8 cellular contexts compared by ENCODE assay signal in the genomic region with DNA sequence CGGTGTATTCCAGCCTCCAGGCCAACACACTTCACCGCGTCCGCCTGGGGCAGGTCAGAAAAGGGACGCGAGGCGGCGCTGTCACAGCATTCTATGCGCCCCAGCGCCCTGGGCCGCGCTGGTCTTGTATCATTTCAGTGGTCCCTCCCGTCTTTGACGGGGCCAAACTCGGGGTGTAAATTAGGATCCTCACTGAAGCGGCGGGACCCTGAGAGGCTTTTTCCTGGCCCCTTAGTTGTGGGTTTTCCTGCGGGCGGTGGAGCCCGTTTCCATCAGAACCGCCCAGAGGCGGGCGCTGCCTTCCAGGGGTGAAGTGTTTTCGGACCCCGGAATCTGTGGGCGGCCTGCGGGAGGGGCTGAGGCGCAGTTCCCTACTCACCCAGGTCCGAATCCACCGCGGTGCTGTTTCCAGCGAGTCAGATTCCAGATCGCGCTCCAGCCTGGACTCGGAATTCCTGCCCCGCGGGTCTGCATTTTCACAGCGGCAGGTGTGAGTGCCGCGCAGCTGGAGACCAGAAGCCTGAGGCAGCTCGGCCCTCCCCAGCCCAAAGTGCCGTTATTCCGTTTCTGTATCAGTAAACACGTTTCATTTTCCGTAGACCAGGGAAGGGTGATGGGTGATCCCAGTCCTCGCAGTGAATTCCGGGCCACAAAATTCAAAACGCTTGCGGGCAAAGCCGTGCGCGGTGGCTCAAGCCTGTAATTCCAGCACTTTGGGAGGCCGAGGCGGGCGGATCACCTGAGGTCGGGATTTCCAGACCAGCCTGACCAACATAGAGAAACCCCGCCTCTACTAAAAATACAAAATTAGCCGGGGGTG. TPM values are rescaled to one million over a fixed set of nuclear protein-coding genes. Genes with fewer than 3 reads are reported as not detected.
A peak's percentile ranks its signal among the peaks of the same experiment; 100 is the strongest.
DNase-seq lines count a peak whose midpoint lies in the region; ATAC-seq and TF ChIP-seq lines count a peak whose summit lies in the region.

No MANE protein-coding gene starts in this region.

- no peaks in the 10 kb centered on the region for H3K27me3 Mint-ChIP-seq in activated T-cell treated with anti-CD3 and anti-CD28 coated beads, Interleukin-2, amount 50 U/mL, for 24 hours

- no peak overlapping the region for H3K27ac ChIP-seq in 22Rv1
- no peak overlapping the region for H3K27ac ChIP-seq in PC-3 (ENCODE audit: low read length)
- H3K27ac ChIP-seq in muscle layer of duodenum (ENCODE audit: low read length), result no peak overlapping the region

- TSS peak; percentile 39 for BruUV-seq in PC-3 (replicated peaks; lab: Mats Ljungman, UMichigan)

- TF ChIP-seq CTCF in 22Rv1 (IDR thresholded peaks at IDR 0.05) (peak; percentile 95), GM12874 (IDR thresholded peaks at IDR 0.05; ENCODE audit: insufficient read depth, low read depth, low read length) (peak; percentile 93), PC-3 (conservative IDR thresholded peaks at IDR 0.05; ENCODE audit: low read depth, low read length) (peak; percentile 86)

- peaks cover 2% of the 10 kb centered on the region; the same call in 1 of the 2 replicates for H4K20me1 ChIP-seq in PC-3 (ENCODE audit: low read length)

- peaks cover 40% of the 10 kb centered on the region for H3K79me2 ChIP-seq in PC-3 (ENCODE audit: low read length)

- peak overlapping the region; percentile 71 for H3K9ac ChIP-seq in PC-3 (ENCODE audit: low read length)

- H3F3A ChIP-seq in PC-3 (ENCODE audit: low read length, unreplicated experiment), result no peaks in the 10 kb centered on the region

- peaks cover 53% of the 10 kb centered on the region for H3K4me1 Mint-ChIP-seq in activated T-cell treated with anti-CD3 and anti-CD28 coated beads, Interleukin-2, amount 50 U/mL, for 24 hours (ENCODE audit: low read depth)

- peak overlapping the region; percentile 84 for H3K4me2 ChIP-seq in PC-3 (ENCODE audit: low read length)

- H2AFZ ChIP-seq in PC-3 (ENCODE audit: low read length), result peak overlapping the region; percentile 90

- intact Hi-C loops in PC-3 (cut with micrococcal nuclease), result loop anchor here (1.0 to 5.0 kb wide), 5 partner anchors 35 to 104 kb away; a partner anchor contains a TSS

- no peaks in the 10 kb centered on the region for H3K9me3 Mint-ChIP-seq in activated T-cell treated with anti-CD3 and anti-CD28 coated beads, Interleukin-2, amount 50 U/mL, for 24 hours

- CTCF ChIA-PET in PC-3 (lab: Charles Lee), result interaction anchor here (0.8 to 1.3 kb wide), 2 partner anchors 47 to 104 kb away, joined by 3 to 6 read pairs; a partner anchor contains a TSS

- peaks cover 24% of the 10 kb centered on the region for H3K36me3 Mint-ChIP-seq in activated T-cell treated with anti-CD3 and anti-CD28 coated beads, Interleukin-2, amount 50 U/mL, for 24 hours (ENCODE audit: low read depth)

- POLR2A ChIA-PET in PC-3 (lab: Charles Lee; ENCODE audit: unreplicated experiment), result interaction anchor here (1.2 kb wide), 1 partner anchor 47 kb away, joined by 4 read pairs; a partner anchor contains a TSS

- ATAC-seq in PC-3 (peak; percentile 65), esophagus mucosa (peak; percentile 70)

- peak overlapping the region; percentile 93 for H3K4me3 Mint-ChIP-seq in activated T-cell treated with anti-CD3 and anti-CD28 coated beads, Interleukin-2, amount 50 U/mL, for 24 hours

- H3K9me3 ChIP-seq in PC-3 (ENCODE audit: low read length) (no peaks in the 10 kb centered on the region), muscle layer of duodenum (ENCODE audit: control insufficient read depth in 1 of 2, low read length in 2 of 2) (no peaks in the 10 kb centered on the region)

- H3K36me3 ChIP-seq in PC-3 (ENCODE audit: low read depth, low read length), result no peaks in the 10 kb centered on the region
- H3K36me3 ChIP-seq in muscle layer of duodenum (ENCODE audit: control insufficient read depth in 1 of 2, insufficient read depth in 2 of 2, low read length in 2 of 2), result no peaks in the 10 kb centered on the region

- H3K4me3 ChIP-seq in PC-3 (ENCODE audit: low read length) (peak overlapping the region; percentile 77), muscle layer of duodenum (ENCODE audit: low read depth in 1 of 2, low read length in 2 of 2) (peak overlapping the region; percentile 56 to 66)

- H3K27ac Mint-ChIP-seq in activated T-cell treated with anti-CD3 and anti-CD28 coated beads, Interleukin-2, amount 50 U/mL, for 24 hours, result peak overlapping the region; percentile 95

- DNase-seq in HK-2 (ENCODE audit: unreplicated experiment), result peak; percentile 85
- peak; percentile 88 for DNase-seq in PC-3
- DNase-seq in activated T-cell treated with anti-CD3 and anti-CD28 coated beads, Interleukin-2, amount 50 U/mL, for 24 hours, result peak; percentile 85
- peak; percentile 58 for DNase-seq in stimulated activated CD8-positive, alpha-beta memory T cell treated with anti-CD3 and anti-CD28 coated beads, Interleukin-7, amount 100 ng/mL, for 24 hours (ENCODE audit: low read depth)

- H3K9me2 ChIP-seq in PC-3 (replicated peaks; ENCODE audit: low read length), result no peaks in the 10 kb centered on the region

- H3K27me3 ChIP-seq in PC-3 (ENCODE audit: low read length) (no peaks in the 10 kb centered on the region), muscle layer of duodenum (ENCODE audit: low read depth, low read length) (no peaks in the 10 kb centered on the region)

- peaks cover 34% of the 10 kb centered on the region for H3K4me1 ChIP-seq in PC-3 (ENCODE audit: insufficient read depth, low read length)
- peaks cover 0 to 23% of the 10 kb centered on the region in 2 donors for H3K4me1 ChIP-seq in muscle layer of duodenum (ENCODE audit: control insufficient read depth in 1 of 2, insufficient read depth in 2 of 2, low read length in 2 of 2)

RNA-seq across cellular contexts. Expression of a gene that starts 3.9 kb away (rescaled TPM):
- total RNA-seq in PC-3 (2014; rRNA removed) (25.6 and 32.9 TPM in 2 replicates), esophagus mucosa (0.92 TPM)

RNA-seq across cellular contexts. Expression of a gene that starts 34.7 kb away (rescaled TPM):
- total RNA-seq in PC-3 (2014; rRNA removed) (not detected in 2 replicates), esophagus mucosa (not detected)

RNA-seq across cellular contexts. Expression of a gene that starts 47.7 kb away (rescaled TPM):
- 410 and 465 TPM in 2 replicates for total RNA-seq in PC-3 (2014; rRNA removed)
- 174 TPM for total RNA-seq in esophagus mucosa

RNA-seq across cellular contexts. Expression of a gene that starts 52.3 kb away (rescaled TPM):
- total RNA-seq in PC-3 (2014; rRNA removed) (1.1 and 1.2 TPM in 2 replicates), esophagus mucosa (not detected)

RNA-seq across cellular contexts. Expression of a gene that starts 53.3 kb away (rescaled TPM):
- total RNA-seq in PC-3 (2014; rRNA removed) (38.2 and 46.9 TPM in 2 replicates), esophagus mucosa (13.9 TPM)

Comparison
In these comparisons a context has a peak if more than half of its experiments do, and no peak if none do; other contexts are left out.
1. RNA of a gene that starts 3.9 kb away (total RNA-seq): 25.6 to 32.9 TPM in PC-3; 0.92 TPM in esophagus mucosa (single experiment); every median in the first group is over 10 times any median in the second.
2. Peak in every context shown above with its lines, with median percentiles within 50 percentile points of each other: CTCF ChIP-seq and DNase-seq.